ENCODE assay signal across 10 cellular contexts in genomic region chr11:104772806-104773241, GRCh38.
DNase-seq lines count a peak whose midpoint lies in the region; ATAC-seq, FAIRE-seq and TF ChIP-seq lines count a peak whose summit lies in the region.
"Had no signal": no experiment of that assay in that cellular context is flagged by ENCODE, and none has a peak within 500 bp of the region (broad histone marks: within the 10 kb centered on the region; RNA-seq: fewer than 3 reads in every experiment).

No MANE protein-coding gene starts in this region.

- no peaks in the 10 kb centered on the region for H3K9me2 ChIP-seq in HCT116 (ENCODE audit: insufficient read depth)

- H3K27me3 Mint-ChIP-seq in effector memory CD8-positive, alpha-beta T cell = no peaks in the 10 kb centered on the region

- H3K4me3 ChIP-seq in A673 (ENCODE audit: low read depth, low read length, poor library complexity, severe bottlenecking) (no peak overlapping the region), HCT116 (replicated peaks in 1 of 2; ENCODE audit: low read depth in 1 of 2, low read length in 2 of 2) (no peak overlapping the region), HepG2 (replicated peaks in 1 of 3; ENCODE audit: insufficient read depth in 1 of 3, low read depth in 2 of 3, low read length in 3 of 3) (no peak overlapping the region), WERI-Rb-1 (ENCODE audit: low read depth, low read length) (no peak overlapping the region)

- peaks cover 0 to 4% of the 10 kb centered on the region in 2 donors for H3K4me1 Mint-ChIP-seq in effector memory CD8-positive, alpha-beta T cell (ENCODE audit: low read depth in 2 of 2)

- in situ Hi-C loops in HepG2 (cut with HindIII; ENCODE audit: extremely low pct_ligation_motif_present, low pct_unique_long_range_greater_than_20kb) = no loop called here

- H3K9me3 ChIP-seq in A673 (ENCODE audit: low read depth, low read length, poor library complexity, severe bottlenecking) = no peaks in the 10 kb centered on the region
- H3K9me3 ChIP-seq in HCT116 (ENCODE audit: control insufficient read depth in 1 of 2, insufficient read depth in 1 of 2, low read depth in 1 of 2, low read length in 2 of 2) = no peaks in the 10 kb centered on the region
- H3K9me3 ChIP-seq in HepG2 (ENCODE audit: low read length) = no peaks in the 10 kb centered on the region
- H3K9me3 ChIP-seq in WERI-Rb-1 (ENCODE audit: severe bottlenecking) = no peaks in the 10 kb centered on the region

- no peak for FAIRE-seq in HepG2 (lab: Jason Lieb, UNC)

- DNase-seq in A673 (ENCODE audit: low spot score) (peak; percentile 91), HCT116 (ENCODE audit: low read depth, low spot score) (peak; percentile 6), astrocyte of the hippocampus (ENCODE audit: low read depth, low spot score) (peak; percentile 65), kidney glomerular epithelial cell (lab: John Stamatoyannopoulos, UW) (peak; percentile 91), COLO668 (lab: John Stamatoyannopoulos, UW; ENCODE audit: unreplicated experiment) (no peak), HepG2 (ENCODE audit: low spot score) (no peak), WERI-Rb-1 (no peak)
- DNase-seq in effector memory CD8-positive, alpha-beta T cell = no peak
- DNase-seq: stimulated activated CD4-positive, alpha-beta T cell treated with anti-CD3 and anti-CD28 coated beads, Interleukin-1b, Interleukin-23, amount 100 ng/mL, for 48 hours had no signal

- TF ChIP-seq POLR2A in HCT116 (IDR thresholded peaks at IDR 0.05; ENCODE audit: borderline replicate concordance, extremely low read depth, insufficient read depth, insufficient read length) (no peak), HepG2 (IDR thresholded peaks at IDR 0.05; ENCODE audit: insufficient read depth in 1 of 2, low read depth in 2 of 2, low read length in 2 of 2) (no peak)

- no peak overlapping the region for H3K9ac ChIP-seq in HCT116 (ENCODE audit: low read length)
- H3K9ac ChIP-seq in HepG2 (ENCODE audit: insufficient read depth, low read depth, low read length) = no peak overlapping the region

- no TSS peak for BruUV-seq in A673 (replicated peaks; lab: Mats Ljungman, UMichigan)
- BruUV-seq in HCT116 (replicated peaks; lab: Mats Ljungman, UMichigan) = no TSS peak
- no TSS peak for BruUV-seq in HepG2 (replicated peaks; lab: Mats Ljungman, UMichigan)

- TF ChIP-seq EP300 in HepG2 (IDR thresholded peaks at IDR 0.05; ENCODE audit: low read depth in 2 of 2, low read length in 2 of 2) = no peak
- TF ChIP-seq EP300 in HepG2 (CRISPR knock-in tag; IDR thresholded peaks at IDR 0.05; ENCODE audit: borderline replicate concordance) = no peak

- ATAC-seq in HCT116 = no peak
- no peak for ATAC-seq in HepG2
- ATAC-seq in effector memory CD8-positive, alpha-beta T cell (replicated peaks) = no peak

- RAD21 ChIA-PET in HCT116 (lab: Charles Lee; ENCODE audit: low non-redundant PET in 1 of 2, low total read pairs in 2 of 2, uncharacterized antibody in 2 of 2, unreplicated experiment in 2 of 2) = no interaction called here

- H3K27ac ChIP-seq in A673 (ENCODE audit: low read depth, low read length, poor library complexity, severe bottlenecking) = peak overlapping the region; percentile 29
- H3K27ac ChIP-seq in HCT116 (ENCODE audit: low read depth, low read length) = no peak overlapping the region
- H3K27ac ChIP-seq in HepG2 (ENCODE audit: extremely low read length, insufficient read depth, low read length) = no peak overlapping the region
- no peak overlapping the region for H3K27ac ChIP-seq in WERI-Rb-1

- POLR2A ChIA-PET in A673 (lab: Charles Lee; ENCODE audit: low non-redundant PET) = no interaction called here
- POLR2A ChIA-PET in HCT116 (lab: Charles Lee) = no interaction called here
- POLR2A ChIA-PET in HepG2 (lab: Yijun Ruan, JAX) = no interaction called here

- no peaks in the 10 kb centered on the region for H3K79me2 ChIP-seq in HCT116 (ENCODE audit: insufficient read depth, low read length)
- no peaks in the 10 kb centered on the region for H3K79me2 ChIP-seq in HepG2 (ENCODE audit: insufficient read depth, low read length)

- CTCF ChIA-PET in A673 (lab: Charles Lee) = interaction anchor here (0.5 kb wide), 1 partner anchor 1304 kb away, joined by 4 read pairs; the partner anchor contains the start of genes AASDHPPT and KBTBD3
- CTCF ChIA-PET in HCT116 (lab: Charles Lee) = no interaction called here
- CTCF ChIA-PET in HepG2 (lab: Yijun Ruan, JAX; ENCODE audit: low intra/inter-chr PET ratio, low total read pairs) = no interaction called here

- whole genome bisulfite sequencing in HepG2 (ENCODE audit: low lambda C conversion rate) = 21% methylated on average over 6 of the region's 6 CpGs

- no peak for TF ChIP-seq RAD21 in HCT116 (IDR thresholded peaks at IDR 0.05; ENCODE audit: low read depth)
- TF ChIP-seq RAD21 in HepG2 (CRISPR knock-in tag; IDR thresholded peaks at IDR 0.05) = no peak

- peaks cover 16% of the 10 kb centered on the region for H3K4me1 ChIP-seq in A673 (ENCODE audit: insufficient read depth, low read length, poor library complexity, severe bottlenecking)
- peaks cover 0 to 8% of the 10 kb centered on the region in 2 experiments; a peak in 1 of 4 replicates for H3K4me1 ChIP-seq in HCT116 (ENCODE audit: control insufficient read depth in 1 of 2, insufficient read depth in 2 of 2, low read length in 2 of 2)
- H3K4me1 ChIP-seq in HepG2 (ENCODE audit: insufficient read depth, low read length) = no peaks in the 10 kb centered on the region

- H2AFZ ChIP-seq in HCT116 (ENCODE audit: low read depth, low read length, poor library complexity, severe bottlenecking) (peak overlapping the region; percentile 43), HepG2 (ENCODE audit: low read length) (no peak overlapping the region)

- H3K36me3 ChIP-seq in A673 (ENCODE audit: insufficient read depth, low read length, poor library complexity, severe bottlenecking) (no peaks in the 10 kb centered on the region), HCT116 (ENCODE audit: control insufficient read depth in 1 of 2, insufficient read depth in 2 of 2, low read length in 2 of 2) (no peaks in the 10 kb centered on the region), HepG2 (replicated peaks in 1 of 2; ENCODE audit: control insufficient read depth in 1 of 2, insufficient read depth in 2 of 2, low read length in 2 of 2) (no peaks in the 10 kb centered on the region), WERI-Rb-1 (no peaks in the 10 kb centered on the region)

- TF ChIP-seq CTCF in A673 (conservative IDR thresholded peaks at IDR 0.05; ENCODE audit: low read depth, low read length) (no peak), HCT116 (IDR thresholded peaks at IDR 0.05 in 2 of 3, conservative IDR thresholded peaks at IDR 0.05 in 1 of 3; ENCODE audit: borderline replicate concordance in 1 of 3, insufficient read depth in 1 of 3, low read depth in 2 of 3, low read length in 2 of 3) (no peak), HepG2 (CRISPR knock-in tag; IDR thresholded peaks at IDR 0.05) (no peak), WERI-Rb-1 (IDR thresholded peaks at IDR 0.05; ENCODE audit: low read depth, low read length) (no peak)

- intact Hi-C loops in A673 (cut with micrococcal nuclease; ENCODE audit: unreplicated experiment) = no loop called here
- intact Hi-C loops in HCT116 (cut with micrococcal nuclease) = no loop called here
- intact Hi-C loops in HepG2 (cut with micrococcal nuclease; ENCODE audit: unreplicated experiment) = no loop called here

- no peak overlapping the region for H3K27ac Mint-ChIP-seq in effector memory CD8-positive, alpha-beta T cell
- H3K27ac Mint-ChIP-seq: activated T-helper 1 cell treated with anti-CD3 and anti-CD28 coated beads, Interleukin-12 subunit alpha, Interleukin-12 subunit beta, Interleukin-2, Interleukin-4 antibody, amounts not matched to agents 30 ng/mL and 10 ng/mL and 1 ng/mL, durations not matched to agents 14 hours and 24 hours and 36 hours had no signal

- no peak overlapping the region for H3K4me3 Mint-ChIP-seq in effector memory CD8-positive, alpha-beta T cell
- H3K4me3 Mint-ChIP-seq: activated T-helper 1 cell treated with anti-CD3 and anti-CD28 coated beads, Interleukin-12 subunit alpha, Interleukin-12 subunit beta, Interleukin-2, Interleukin-4 antibody, amounts not matched to agents 30 ng/mL and 10 ng/mL and 1 ng/mL, durations not matched to agents 14 hours and 24 hours and 36 hours had no signal

- no peaks in the 10 kb centered on the region for H3K36me3 Mint-ChIP-seq in effector memory CD8-positive, alpha-beta T cell (ENCODE audit: insufficient read depth)

- no peaks in the 10 kb centered on the region for H4K20me1 ChIP-seq in HCT116 (ENCODE audit: insufficient read depth)
- H4K20me1 ChIP-seq in HepG2 (ENCODE audit: insufficient read depth, low read length) = no peaks in the 10 kb centered on the region

- H3K27me3 ChIP-seq in A673 (replicated peaks; ENCODE audit: insufficient read depth, low read depth, low read length, poor library complexity) (no peaks in the 10 kb centered on the region), HCT116 (ENCODE audit: insufficient read depth, low read length) (no peaks in the 10 kb centered on the region), HepG2 (ENCODE audit: control insufficient read depth in 1 of 2, insufficient read depth in 2 of 2, low read length in 2 of 2) (no peaks in the 10 kb centered on the region), WERI-Rb-1 (ENCODE audit: insufficient read depth, low read depth, severe bottlenecking) (no peaks in the 10 kb centered on the region)

- H3K4me2 ChIP-seq in HCT116 (ENCODE audit: low read length) = peak overlapping the region; percentile 19; the same call in 1 of the 2 replicates
- no peak overlapping the region for H3K4me2 ChIP-seq in HepG2 (ENCODE audit: low read depth, low read length)

- no peaks in the 10 kb centered on the region for H3K9me3 Mint-ChIP-seq in effector memory CD8-positive, alpha-beta T cell

TF ChIP-seq in HCT116, 20 proteins besides CTCF, POLR2A, EP300 and RAD21:
- TF ChIP-seq FOSL1 (IDR thresholded peaks at IDR 0.05; ENCODE audit: low read depth) (peak; percentile 51), EZH2 (IDR thresholded peaks at IDR 0.05) (no peak), JUND (IDR thresholded peaks at IDR 0.05) (peak; percentile 41; the same call in 1 of the 2 replicates)

TF ChIP-seq in HepG2, 621 proteins besides CTCF, POLR2A, EP300 and RAD21:
- TF ChIP-seq ZNF446 (CRISPR knock-in tag; IDR thresholded peaks at IDR 0.05) (no peak), ZNF563 (CRISPR knock-in tag; IDR thresholded peaks at IDR 0.05) (no peak), ZNF577 (CRISPR knock-in tag; IDR thresholded peaks at IDR 0.05; ENCODE audit: borderline replicate concordance, low read depth) (no peak), ZNF253 (CRISPR knock-in tag; IDR thresholded peaks at IDR 0.05; ENCODE audit: borderline replicate concordance) (no peak)

Comparison
In these comparisons a context has a peak if more than half of its experiments do, and no peak if none do; other contexts are left out.
1. DNase-seq: peak in A673 (single experiment), HCT116 (single experiment), astrocyte of the hippocampus (single experiment) and kidney glomerular epithelial cell (single experiment); none in COLO668 (single experiment), HepG2 (single experiment), WERI-Rb-1 (single experiment) and effector memory CD8-positive, alpha-beta T cell (0 of 3).